Comparison of ENCODE assay signal across 35 cellular contexts in the genomic region with DNA sequence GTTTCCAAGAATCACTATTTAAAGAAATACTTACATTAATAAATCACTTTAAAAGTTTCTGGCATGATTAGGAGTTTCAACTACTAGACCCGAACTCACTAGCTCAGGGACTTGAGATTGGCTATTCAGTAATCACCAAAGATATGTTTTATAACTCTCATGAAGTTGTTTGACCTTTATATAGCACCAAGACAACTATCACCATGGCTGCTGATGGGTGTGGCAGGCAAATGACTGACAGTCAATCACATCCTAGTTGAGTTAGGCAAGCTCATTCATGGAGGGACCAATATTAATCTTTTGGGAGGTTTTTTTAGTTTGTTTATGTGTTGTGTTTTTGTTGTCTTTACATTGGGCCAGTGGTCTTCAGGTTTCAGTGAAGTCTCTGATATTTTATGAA.
"Had no signal": no experiment of that assay in that cellular context is flagged by ENCODE, and none has a peak within 500 bp of the region (broad histone marks: within the 10 kb centered on the region; RNA-seq: fewer than 3 reads in every experiment).

No MANE protein-coding gene starts in this region.

- H3K9me3 ChIP-seq: adrenal gland, body of pancreas, breast epithelium had no signal

- H3K36me3 ChIP-seq: adrenal gland, brain microvascular endothelial cell, breast epithelium had no signal

- H3K4me1 ChIP-seq: adrenal gland, body of pancreas, breast epithelium had no signal

- DNase-seq: activated B cell treated with CpG ODN at 0.5 μM for 24 hours; activated CD4-positive, alpha-beta memory T cell treated with anti-CD3 and anti-CD28 coated beads for 36 hours; activated CD4-positive, alpha-beta T cell treated with anti-CD3 and anti-CD28 coated beads for 4 hours; activated CD4-positive, alpha-beta T cell treated with anti-CD3 and anti-CD28 coated beads, Interleukin-2, amount 10 ng/mL, durations not matched to agents 24 days and 14 days; activated CD4-positive, alpha-beta T cell treated with anti-CD3 and anti-CD28 coated beads, Interleukin-2, amount 50 U/mL, for 1 hour; activated CD4-positive, alpha-beta T cell treated with anti-CD3 and anti-CD28 coated beads, Interleukin-2, amount 50 U/mL, for 4 hours; activated CD4-positive, CD25-positive, alpha-beta regulatory T cell treated with anti-CD3 and anti-CD28 coated beads, Interleukin-2, amount 50 U/mL, for 72 hours; activated CD8-positive, alpha-beta memory T cell treated with anti-CD3 and anti-CD28 coated beads, Interleukin-2, amount 50 U/mL, for 4 hours; activated CD8-positive, alpha-beta T cell treated with anti-CD3 and anti-CD28 coated beads for 36 hours; activated effector memory CD4-positive, alpha-beta T cell treated with anti-CD3 and anti-CD28 coated beads, Interleukin-2, amount 50 U/mL, for 16 hours; activated gamma-delta T cell treated with Interleukin-2 at 50 U/mL for 16 hours; activated naive CD4-positive, alpha-beta T cell; activated naive CD4-positive, alpha-beta T cell treated with anti-CD3 and anti-CD28 coated beads for 36 hours; activated naive CD4-positive, alpha-beta T cell treated with anti-CD3 and anti-CD28 coated beads, Interleukin-2, amount 50 U/mL, for 16 hours; activated naive CD8-positive, alpha-beta T cell treated with anti-CD3 and anti-CD28 coated beads for 36 hours; activated T-cell treated with anti-CD3 and anti-CD28 coated beads for 4 hours; activated T-cell treated with anti-CD3 and anti-CD28 coated beads, Interleukin-2, amount 50 U/mL, for 1 hour; activated T-cell treated with anti-CD3 and anti-CD28 coated beads, Interleukin-2, amount 50 U/mL, for 4 hours; activated T-cell treated with anti-CD3 and anti-CD28 coated beads, Interleukin-2, amount 50 U/mL, for 72 hours; adrenal gland; amniotic stem cell; aorta; body of pancreas; brain microvascular endothelial cell; central memory CD4-positive, alpha-beta T cell; SW 1271; T-helper 1 cell; T-helper 2 cell; T-helper 9 cell had no signal

- H3K4me3 ChIP-seq: adrenal gland, body of pancreas, breast epithelium had no signal

- ATAC-seq: activated CD8-positive, alpha-beta T cell treated with anti-CD3 and anti-CD28 coated beads for 36 hours; activated naive CD4-positive, alpha-beta T cell treated with anti-CD3 and anti-CD28 coated beads, Interleukin-2, amount 50 U/mL, for 72 hours; activated T-cell treated with anti-CD3 and anti-CD28 coated beads, Interleukin-2, amount 50 U/mL, for 4 hours; activated T-cell treated with anti-CD3 and anti-CD28 coated beads, Interleukin-2, amount 50 U/mL, for 72 hours; activated T-helper 17 cell treated with anti-CD3 and anti-CD28 coated beads, Interleukin-2, amount 50 U/mL, for 72 hours; body of pancreas had no signal

- H3K27ac ChIP-seq: adrenal gland, body of pancreas, brain microvascular endothelial cell, breast epithelium, VCaP had no signal

- FAIRE-seq: astrocyte, TTC549 had no signal

- H3K27me3 ChIP-seq: adrenal gland, body of pancreas, brain microvascular endothelial cell, breast epithelium had no signal
